Comparison of ENCODE assay signal across 14 cellular contexts in the genomic region with DNA sequence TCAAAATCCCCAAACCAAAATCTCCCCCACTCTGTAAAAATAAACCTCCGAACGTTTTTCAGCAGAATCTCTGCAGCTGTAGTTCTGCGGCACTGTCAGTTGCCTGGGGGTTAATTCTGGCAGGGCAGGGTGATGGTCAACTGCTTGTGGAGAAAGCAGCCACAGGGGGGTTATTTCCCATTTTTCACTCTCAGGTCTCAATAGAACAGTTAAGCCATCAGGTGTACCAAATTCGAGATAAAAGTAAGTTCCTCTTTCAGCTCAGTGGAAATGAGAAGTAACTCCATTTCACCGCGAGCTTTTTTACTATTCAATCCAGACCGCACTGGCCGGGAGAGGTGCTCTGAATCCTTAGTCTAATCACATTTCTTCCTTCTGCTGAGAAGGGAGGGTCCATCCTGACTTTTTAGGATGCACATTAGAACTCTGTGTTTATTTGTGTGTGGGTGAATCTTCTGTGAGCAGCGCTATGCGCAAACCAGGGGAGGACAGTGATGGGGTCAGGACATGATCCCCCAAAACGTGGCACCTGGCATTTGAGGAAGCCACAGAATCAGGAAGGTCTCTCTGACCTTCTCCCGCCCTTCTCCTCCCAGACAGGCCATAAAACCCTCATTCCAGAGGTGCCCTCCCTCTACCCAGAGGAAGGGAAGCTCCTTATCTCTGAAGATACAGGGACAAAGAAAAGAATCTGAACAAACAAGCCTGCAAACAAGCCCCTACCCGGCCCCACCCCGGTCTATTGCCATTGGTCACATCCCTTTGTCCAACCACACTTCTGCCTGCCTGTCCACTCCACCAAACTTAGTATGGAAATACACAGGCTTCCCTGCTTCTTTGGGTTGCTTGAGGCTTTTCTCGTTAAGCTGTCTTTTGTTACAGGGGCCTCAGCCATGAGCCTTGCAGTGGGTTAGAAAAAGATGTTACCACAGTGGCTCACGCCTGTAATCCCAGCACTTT.
DNase-seq lines count a peak whose midpoint lies in the region; ATAC-seq and TF ChIP-seq lines count a peak whose summit lies in the region.
"Had no signal": no experiment of that assay in that cellular context is flagged by ENCODE, and none has a peak within 500 bp of the region (broad histone marks: within the 10 kb centered on the region; RNA-seq: fewer than 3 reads in every experiment).

No MANE protein-coding gene starts in this region.

- H3K9me3 ChIP-seq in Caco-2 (no peaks in the 10 kb centered on the region), left ventricle myocardium inferior (replicated peaks) (peaks cover 9% of the 10 kb centered on the region)
- H3K9me3 ChIP-seq: Peyer's patch, upper lobe of right lung had no signal

- H3K36me3 ChIP-seq in Caco-2 (ENCODE audit: control insufficient read depth, insufficient read depth, low read length) = no peaks in the 10 kb centered on the region
- no peaks in the 10 kb centered on the region for H3K36me3 ChIP-seq in left ventricle myocardium inferior
- H3K36me3 ChIP-seq: Peyer's patch, upper lobe of right lung had no signal

- H3K4me1 Mint-ChIP-seq in Caco-2 (ENCODE audit: low read depth, unreplicated experiment) = no peaks in the 10 kb centered on the region

- H3K27ac Mint-ChIP-seq in Caco-2 (ENCODE audit: unreplicated experiment) = no peak overlapping the region
- H3K27ac Mint-ChIP-seq: activated CD4-positive, alpha-beta T cell treated with anti-CD3 and anti-CD28 coated beads, Interleukin-2, amount 10 ng/mL, durations not matched to agents 7 days and 5 days; activated naive CD8-positive, alpha-beta T cell treated with anti-CD3 and anti-CD28 coated beads, Interleukin-2, amount 10 ng/mL, durations not matched to agents 7 days and 5 days; immature natural killer cell had no signal

- DNase-seq in Caco-2 = peak; percentile 68 to 83
- peak; percentile 25 for DNase-seq in amniotic epithelial cell (ENCODE audit: low read depth)
- DNase-seq in GDM1 (lab: John Stamatoyannopoulos, UW) = no peak
- DNase-seq in DMS 273 treated with DMSO at 0.1 percent for 48 hours (lab: John Stamatoyannopoulos, UW) = no peak
- no peak for DNase-seq in left ventricle myocardium inferior
- no peak for DNase-seq in T-helper 9 cell
- DNase-seq: activated CD4-positive, alpha-beta T cell treated with anti-CD3 and anti-CD28 coated beads, Interleukin-2, amount 10 ng/mL, durations not matched to agents 7 days and 5 days; activated naive CD8-positive, alpha-beta T cell treated with anti-CD3 and anti-CD28 coated beads, Interleukin-2, amount 10 ng/mL, durations not matched to agents 7 days and 5 days; immature natural killer cell; occipital lobe; upper lobe of right lung had no signal

- H3K27me3 ChIP-seq in Caco-2 (replicated peaks; ENCODE audit: control insufficient read depth, insufficient read depth, low read length) (no peaks in the 10 kb centered on the region), left ventricle myocardium inferior (ENCODE audit: low read depth) (no peaks in the 10 kb centered on the region)
- H3K27me3 ChIP-seq: Peyer's patch had no signal

- H3K27me3 Mint-ChIP-seq in Caco-2 (ENCODE audit: insufficient read depth, unreplicated experiment) = no peaks in the 10 kb centered on the region

- H3K4me1 ChIP-seq in Caco-2 (peaks cover 8% of the 10 kb centered on the region), left ventricle myocardium inferior (no peaks in the 10 kb centered on the region)
- H3K4me1 ChIP-seq: Peyer's patch, upper lobe of right lung had no signal

- intact Hi-C loops in Caco-2 (cut with micrococcal nuclease; ENCODE audit: unreplicated experiment) = no loop called here
- intact Hi-C loops in left ventricle myocardium inferior (cut with micrococcal nuclease) = no loop called here

- CTCF ChIA-PET in Caco-2 (lab: Charles Lee) = no interaction called here

- BruUV-seq in Caco-2 (replicated peaks; lab: Mats Ljungman, UMichigan) = no TSS peak

- H3K27ac ChIP-seq in left ventricle myocardium inferior (replicated peaks) = no peak overlapping the region
- H3K27ac ChIP-seq: Peyer's patch, upper lobe of right lung had no signal

- peak overlapping the region; percentile 24 for H3K4me3 Mint-ChIP-seq in Caco-2 (ENCODE audit: unreplicated experiment)
- H3K4me3 Mint-ChIP-seq: activated CD4-positive, alpha-beta T cell treated with anti-CD3 and anti-CD28 coated beads, Interleukin-2, amount 10 ng/mL, durations not matched to agents 7 days and 5 days; activated naive CD8-positive, alpha-beta T cell treated with anti-CD3 and anti-CD28 coated beads, Interleukin-2, amount 10 ng/mL, durations not matched to agents 7 days and 5 days; immature natural killer cell had no signal

- POLR2A ChIA-PET in Caco-2 (lab: Charles Lee) = no interaction called here

- TF ChIP-seq CTCF in Caco-2 (IDR thresholded peaks at IDR 0.05; ENCODE audit: insufficient read depth in 1 of 2, low read depth in 1 of 2, low read length in 1 of 2, severe bottlenecking in 1 of 2, unreplicated experiment in 1 of 2) (no peak), left ventricle myocardium inferior (IDR thresholded peaks at IDR 0.05; ENCODE audit: borderline replicate concordance) (no peak)

- peak; percentile 63 for ATAC-seq in GM19455 (IDR thresholded peaks at IDR 0.05; ENCODE audit: unreplicated experiment)
- peak; percentile 80 for ATAC-seq in HG03354 (IDR thresholded peaks at IDR 0.05; ENCODE audit: poor library complexity, severe bottlenecking, unreplicated experiment)
- ATAC-seq: upper lobe of right lung had no signal

- H3K36me3 Mint-ChIP-seq in Caco-2 (ENCODE audit: insufficient read depth, unreplicated experiment) = no peaks in the 10 kb centered on the region
- H3K36me3 Mint-ChIP-seq: activated naive CD8-positive, alpha-beta T cell treated with anti-CD3 and anti-CD28 coated beads, Interleukin-2, amount 10 ng/mL, durations not matched to agents 7 days and 5 days had no signal

- no peaks in the 10 kb centered on the region for H3K9me3 Mint-ChIP-seq in Caco-2 (ENCODE audit: unreplicated experiment)

- no peak overlapping the region for H3K4me3 ChIP-seq in Caco-2 (ENCODE audit: low read depth, low read length)
- H3K4me3 ChIP-seq in left ventricle myocardium inferior = no peak overlapping the region
- H3K4me3 ChIP-seq: Peyer's patch, upper lobe of right lung had no signal

Comparison
In these comparisons a context has a peak if more than half of its experiments do, and no peak if none do; other contexts are left out.
1. DNase-seq: peak in Caco-2 (2 of 2) and amniotic epithelial cell (single experiment); none in GDM1 (single experiment), DMS 273 treated with DMSO at 0.1 percent for 48 hours (single experiment), left ventricle myocardium inferior (single experiment) and T-helper 9 cell (single experiment).